In genomic region chrX:16882702-16883486, GRCh38 we compare ENCODE assay signal across 8 cellular contexts. TPM values are rescaled to one million over a fixed set of nuclear protein-coding genes. Genes with fewer than 3 reads are reported as not detected.
DNase-seq lines count a peak whose midpoint lies in the region; ATAC-seq and TF ChIP-seq lines count a peak whose summit lies in the region.

No MANE protein-coding gene starts in this region.

- TF ChIP-seq CTCF in fibroblast of the aortic adventitia (IDR thresholded peaks at IDR 0.05; ENCODE audit: insufficient read depth, low read length) = peak; percentile 73
- TF ChIP-seq CTCF in nephron progenitor cell (IDR thresholded peaks at IDR 0.05) = peak; percentile 79

- no peaks in the 10 kb centered on the region for H3K9me3 Mint-ChIP-seq in nephron progenitor cell

- peaks cover 11% of the 10 kb centered on the region for H3K4me1 Mint-ChIP-seq in nephron progenitor cell

- peak; percentile 53 for ATAC-seq in GM21717 (IDR thresholded peaks at IDR 0.05; ENCODE audit: unreplicated experiment)

- H3K27ac ChIP-seq in substantia nigra (ENCODE audit: low read depth, low read length, poor library complexity, severe bottlenecking) = peak overlapping the region; percentile 58

- no peaks in the 10 kb centered on the region for H3K36me3 Mint-ChIP-seq in nephron progenitor cell (ENCODE audit: low read depth)

- TF ChIP-seq POLR2A in Raji (IDR thresholded peaks at IDR 0.05; ENCODE audit: insufficient read depth, low read depth, low read length) = peak; percentile 43

- peak overlapping the region; percentile 51 for H3K27ac Mint-ChIP-seq in nephron progenitor cell

- H3K4me3 ChIP-seq in fibroblast of the aortic adventitia (ENCODE audit: low read depth, low read length) = peak overlapping the region; percentile 62

- DNase-seq in DMS 273 treated with DMSO at 0.1 percent for 48 hours (lab: John Stamatoyannopoulos, UW) (peak; percentile 84), LoVo (ENCODE audit: low spot score) (peak; percentile 63), activated gamma-delta T cell treated with Interleukin-2 at 50 U/mL for 16 hours (peak; percentile 65), fibroblast of the aortic adventitia (ENCODE audit: low read depth) (peak; percentile 74), nephron progenitor cell (peak; percentile 81), substantia nigra (lab: John Stamatoyannopoulos, UW) (peak in 48 of 49 donors; percentile 1 to 60 (median 26))

- peaks cover 37% of the 10 kb centered on the region for H3K27me3 Mint-ChIP-seq in nephron progenitor cell (ENCODE audit: low read depth, poor library complexity)

- H3K4me3 Mint-ChIP-seq in nephron progenitor cell = peak overlapping the region; percentile 89

RNA-seq across cellular contexts. Expression of gene RBBP7, which starts 12.7 kb away (rescaled TPM):
- total RNA-seq in fibroblast of the aortic adventitia (ENCODE audit: low replicate concordance) = 120 and 172 TPM in 2 replicates

Comparison
In these comparisons a context has a peak if more than half of its experiments do, and no peak if none do; other contexts are left out.
1. Peak in every context shown above with its lines: DNase-seq, ATAC-seq, H3K4me3 ChIP-seq and H3K27ac ChIP-seq.
2. DNase-seq: peak in every context shown above with its lines; median percentile 84 in DMS 273 treated with DMSO at 0.1 percent for 48 hours; 81 in nephron progenitor cell; 74 in fibroblast of the aortic adventitia; 65 in activated gamma-delta T cell treated with Interleukin-2 at 50 U/mL for 16 hours; 63 in LoVo; 26 in substantia nigra.